In genomic region chr5:52854949-52855348, GRCh38 we compare ENCODE assay signal across 17 cellular contexts.
"Had no signal": no experiment of that assay in that cellular context is flagged by ENCODE, and none has a peak within 500 bp of the region (broad histone marks: within the 10 kb centered on the region; RNA-seq: fewer than 3 reads in every experiment).

No MANE protein-coding gene starts in this region.

- H2AFZ ChIP-seq: parathyroid adenoma had no signal

- H3K9ac ChIP-seq: parathyroid adenoma had no signal

- H3K27ac Mint-ChIP-seq: effector memory CD8-positive, alpha-beta T cell; natural killer cell treated with Interleukin-12 subunit alpha and Interleukin-12 subunit beta and Interleukin-15 and Interleukin-18, amount 100 ng/mL, for 72 hours had no signal

- H3K9me3 Mint-ChIP-seq: effector memory CD8-positive, alpha-beta T cell; natural killer cell treated with Interleukin-12 subunit alpha and Interleukin-12 subunit beta and Interleukin-15 and Interleukin-18, amount 100 ng/mL, for 72 hours had no signal

- H3K36me3 ChIP-seq: prostate gland had no signal

- H3K27me3 Mint-ChIP-seq: effector memory CD8-positive, alpha-beta T cell had no signal

- DNase-seq: central memory CD4-positive, alpha-beta T cell; cortex of kidney; effector memory CD8-positive, alpha-beta T cell; foreskin melanocyte; heart left ventricle; hippocampal formation; left ventricle myocardium superior; mucosa of descending colon; retina; stimulated activated CD4-positive, alpha-beta T cell treated with anti-CD3 and anti-CD28 coated beads, Interleukin-2, amount 100 ng/mL, for 48 hours; stimulated activated naive CD4-positive, alpha-beta T cell treated with Interleukin-2 at 50 U/mL for 16 hours; trophoblast cell had no signal

- H3K4me3 Mint-ChIP-seq: effector memory CD8-positive, alpha-beta T cell; natural killer cell treated with Interleukin-12 subunit alpha and Interleukin-12 subunit beta and Interleukin-15 and Interleukin-18, amount 100 ng/mL, for 72 hours had no signal

- H3K27ac ChIP-seq: parathyroid adenoma, prostate gland had no signal

- ATAC-seq: effector memory CD8-positive, alpha-beta T cell; left ventricle myocardium superior; mucosa of descending colon; natural killer cell treated with Interleukin-12 subunit alpha and Interleukin-12 subunit beta and Interleukin-15 and Interleukin-18, amount 100 ng/mL, for 72 hours; sciatic nerve had no signal

- H3K9me3 ChIP-seq: heart left ventricle, mucosa of descending colon, prostate gland had no signal

- H3K4me1 ChIP-seq: prostate gland had no signal

- H3K4me3 ChIP-seq: heart left ventricle, mucosa of descending colon, prostate gland, skin epidermis had no signal

- H3K27me3 ChIP-seq: heart left ventricle had no signal
